Comparison of ENCODE assay signal across 1 cellular context in the genomic region with DNA sequence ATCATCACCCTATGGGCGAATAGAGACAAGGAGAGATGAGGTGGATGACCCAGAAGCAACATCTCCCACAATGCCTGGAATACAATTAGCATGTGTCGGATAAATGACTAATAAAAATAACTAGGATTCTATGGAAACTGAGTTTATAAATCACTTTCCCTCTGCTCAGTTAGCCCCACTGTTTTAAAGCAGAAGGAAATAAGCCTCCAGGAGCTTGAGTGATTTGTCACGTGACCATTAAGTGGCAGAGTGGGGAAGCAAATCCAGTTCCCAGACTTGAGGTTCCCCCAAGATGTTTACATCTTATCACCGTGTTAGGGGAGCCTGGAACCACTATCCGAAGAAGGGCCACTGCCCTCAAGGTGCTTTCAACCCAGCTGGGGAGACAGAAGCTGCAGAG.
TF ChIP-seq lines count a peak whose summit lies in the region.

No MANE protein-coding gene starts in this region.

TF ChIP-seq in WTC11, 78 proteins besides CTCF, POLR2A, EP300 and RAD21 (continued from another document):
- TF ChIP-seq, protein P1, sequence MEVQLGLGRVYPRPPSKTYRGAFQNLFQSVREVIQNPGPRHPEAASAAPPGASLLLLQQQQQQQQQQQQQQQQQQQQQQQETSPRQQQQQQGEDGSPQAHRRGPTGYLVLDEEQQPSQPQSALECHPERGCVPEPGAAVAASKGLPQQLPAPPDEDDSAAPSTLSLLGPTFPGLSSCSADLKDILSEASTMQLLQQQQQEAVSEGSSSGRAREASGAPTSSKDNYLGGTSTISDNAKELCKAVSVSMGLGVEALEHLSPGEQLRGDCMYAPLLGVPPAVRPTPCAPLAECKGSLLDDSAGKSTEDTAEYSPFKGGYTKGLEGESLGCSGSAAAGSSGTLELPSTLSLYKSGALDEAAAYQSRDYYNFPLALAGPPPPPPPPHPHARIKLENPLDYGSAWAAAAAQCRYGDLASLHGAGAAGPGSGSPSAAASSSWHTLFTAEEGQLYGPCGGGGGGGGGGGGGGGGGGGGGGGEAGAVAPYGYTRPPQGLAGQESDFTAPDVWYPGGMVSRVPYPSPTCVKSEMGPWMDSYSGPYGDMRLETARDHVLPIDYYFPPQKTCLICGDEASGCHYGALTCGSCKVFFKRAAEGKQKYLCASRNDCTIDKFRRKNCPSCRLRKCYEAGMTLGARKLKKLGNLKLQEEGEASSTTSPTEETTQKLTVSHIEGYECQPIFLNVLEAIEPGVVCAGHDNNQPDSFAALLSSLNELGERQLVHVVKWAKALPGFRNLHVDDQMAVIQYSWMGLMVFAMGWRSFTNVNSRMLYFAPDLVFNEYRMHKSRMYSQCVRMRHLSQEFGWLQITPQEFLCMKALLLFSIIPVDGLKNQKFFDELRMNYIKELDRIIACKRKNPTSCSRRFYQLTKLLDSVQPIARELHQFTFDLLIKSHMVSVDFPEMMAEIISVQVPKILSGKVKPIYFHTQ (CRISPR knock-in tag; IDR thresholded peaks at IDR 0.05): no peak
- no peak for TF ChIP-seq KAT7 (CRISPR knock-in tag; IDR thresholded peaks at IDR 0.05; ENCODE audit: borderline replicate concordance)
